ENCODE assay signal across 1 cellular context in genomic region chr6:33177552-33178446, GRCh38.
TF ChIP-seq lines count a peak whose summit lies in the region.

No MANE protein-coding gene starts in this region.

TF ChIP-seq in GM12878, 131 proteins besides CTCF, POLR2A, EP300 and RAD21:
- 0 out of 2 replicates have a peak, but pooled peaks have one; percentile 17 for TF ChIP-seq NR2F1 (conservative IDR thresholded peaks at IDR 0.05)
- TF ChIP-seq, protein P1, sequence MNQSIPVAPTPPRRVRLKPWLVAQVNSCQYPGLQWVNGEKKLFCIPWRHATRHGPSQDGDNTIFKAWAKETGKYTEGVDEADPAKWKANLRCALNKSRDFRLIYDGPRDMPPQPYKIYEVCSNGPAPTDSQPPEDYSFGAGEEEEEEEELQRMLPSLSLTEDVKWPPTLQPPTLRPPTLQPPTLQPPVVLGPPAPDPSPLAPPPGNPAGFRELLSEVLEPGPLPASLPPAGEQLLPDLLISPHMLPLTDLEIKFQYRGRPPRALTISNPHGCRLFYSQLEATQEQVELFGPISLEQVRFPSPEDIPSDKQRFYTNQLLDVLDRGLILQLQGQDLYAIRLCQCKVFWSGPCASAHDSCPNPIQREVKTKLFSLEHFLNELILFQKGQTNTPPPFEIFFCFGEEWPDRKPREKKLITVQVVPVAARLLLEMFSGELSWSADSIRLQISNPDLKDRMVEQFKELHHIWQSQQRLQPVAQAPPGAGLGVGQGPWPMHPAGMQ (IDR thresholded peaks at IDR 0.05; ENCODE audit: borderline replicate concordance): no peak
- no peak for TF ChIP-seq EZH2 (IDR thresholded peaks at IDR 0.05; ENCODE audit: borderline replicate concordance, control insufficient read depth, low read depth, low read length)
